In genomic region chr18:45384137-45384998, GRCh38 we compare ENCODE assay signal across 8 cellular contexts.
DNase-seq lines count a peak whose midpoint lies in the region; ATAC-seq, FAIRE-seq and TF ChIP-seq lines count a peak whose summit lies in the region.

No MANE protein-coding gene starts in this region.

- no peaks in the 10 kb centered on the region for H3K4me1 ChIP-seq in BE2C
- no peaks in the 10 kb centered on the region for H3K4me1 ChIP-seq in small intestine (ENCODE audit: control insufficient read depth in 2 of 2, insufficient read depth in 1 of 2, low read depth in 1 of 2, low read length in 1 of 2)

- peak; percentile 28 for DNase-seq in BE2C
- DNase-seq in LoVo (ENCODE audit: low spot score): peak; percentile 11
- DNase-seq in RWPE1 (ENCODE audit: low spot score): peak; percentile 59
- DNase-seq in amniotic epithelial cell (ENCODE audit: low read depth): peak; percentile 27
- peak; percentile 22 for DNase-seq in hepatic stellate cell (ENCODE audit: low spot score)
- DNase-seq in small intestine: peak; percentile 58
- no peak for DNase-seq in epidermal melanocyte (ENCODE audit: insufficient read length, low spot score)

- no peaks in the 10 kb centered on the region for H3K27me3 ChIP-seq in BE2C
- no peaks in the 10 kb centered on the region for H3K27me3 ChIP-seq in small intestine (ENCODE audit: control insufficient read depth in 2 of 2, insufficient read depth in 2 of 2, low read length in 2 of 2)

- H3K9me3 ChIP-seq in BE2C: no peaks in the 10 kb centered on the region
- no peaks in the 10 kb centered on the region for H3K9me3 ChIP-seq in small intestine (ENCODE audit: control insufficient read depth, low read depth)

- peak; percentile 61 for ATAC-seq in GM18909 (IDR thresholded peaks at IDR 0.05; ENCODE audit: poor library complexity, unreplicated experiment)

- H3K4me3 ChIP-seq in BE2C (ENCODE audit: low read depth, low read length): no peak overlapping the region
- no peak overlapping the region for H3K4me3 ChIP-seq in small intestine (ENCODE audit: low read depth in 1 of 2, low read length in 2 of 2)

- TF ChIP-seq CTCF in BE2C (IDR thresholded peaks at IDR 0.05; ENCODE audit: low read depth, low read length) (peak; percentile 58), RWPE1 (conservative IDR thresholded peaks at IDR 0.05; ENCODE audit: low read depth) (peak; percentile 61)

- H3K36me3 ChIP-seq in BE2C: no peaks in the 10 kb centered on the region
- no peaks in the 10 kb centered on the region for H3K36me3 ChIP-seq in small intestine (ENCODE audit: control insufficient read depth in 2 of 2, insufficient read depth in 2 of 2, low read length in 2 of 2)

- FAIRE-seq in small intestine (lab: Jason Lieb, UNC): no peak

- CTCF ChIA-PET in RWPE1 (lab: Yijun Ruan, JAX): interaction anchor here (0.6 to 1.0 kb wide), 7 partner anchors 13 to 1234 kb away, joined by 3 to 5 read pairs (median 3); no protein-coding TSS in a partner anchor

- WGBS in small intestine, 3 donors: 19 to 40% (median 30%) methylated on average over 5 of the region's 5 CpGs

- POLR2A ChIA-PET in RWPE1 (lab: Yijun Ruan, JAX; ENCODE audit: low non-redundant PET): no interaction called here

- H3K27ac ChIP-seq in RWPE1: no peak overlapping the region
- H3K27ac ChIP-seq in small intestine (ENCODE audit: low read depth in 1 of 2, low read length in 1 of 2): no peak overlapping the region
